In the genomic region with DNA sequence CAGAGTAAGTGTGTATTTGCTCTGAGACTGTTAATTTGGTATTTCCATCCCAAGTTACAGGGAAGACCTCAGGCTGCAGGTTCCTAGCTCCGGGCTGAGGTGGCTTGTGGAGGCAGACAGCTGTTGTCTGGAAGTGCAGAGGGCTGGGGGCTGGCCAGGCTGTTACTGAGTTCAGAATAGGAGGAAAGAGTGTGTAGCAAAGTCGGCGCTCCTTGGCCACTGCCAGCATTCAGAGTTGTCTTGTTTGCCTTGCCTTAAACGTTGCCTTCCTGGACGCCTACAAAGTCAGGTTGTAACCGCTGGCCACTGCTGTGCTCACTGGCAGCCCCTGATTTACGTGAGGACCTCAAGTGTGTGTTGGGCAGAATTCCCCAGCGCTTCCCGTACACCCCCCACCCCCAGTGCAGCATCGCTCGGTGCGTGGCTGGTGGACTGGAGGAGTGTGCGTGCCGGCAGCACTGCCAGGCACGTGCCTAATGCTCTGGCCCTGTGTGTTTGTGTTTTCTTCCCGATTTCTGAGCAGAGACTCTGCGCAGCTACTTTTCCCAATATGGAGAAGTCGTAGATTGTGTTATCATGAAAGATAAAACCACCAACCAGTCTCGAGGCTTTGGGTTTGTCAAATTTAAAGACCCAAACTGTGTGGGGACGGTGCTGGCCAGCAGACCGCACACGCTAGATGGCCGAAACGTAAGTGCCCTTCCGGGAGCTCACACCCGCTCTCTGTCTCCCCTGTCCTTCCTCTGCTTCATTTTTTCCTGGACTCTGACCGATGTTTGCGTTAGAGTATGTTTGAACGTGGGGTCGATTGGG, we compare ENCODE assay signal across 1 cellular context.
TF ChIP-seq lines count a peak whose summit lies in the region.

No MANE protein-coding gene starts in this region.

TF ChIP-seq in HEK293, 187 proteins besides CTCF, POLR2A, EP300 and RAD21 (continued from another document):
- TF ChIP-seq, protein P1, sequence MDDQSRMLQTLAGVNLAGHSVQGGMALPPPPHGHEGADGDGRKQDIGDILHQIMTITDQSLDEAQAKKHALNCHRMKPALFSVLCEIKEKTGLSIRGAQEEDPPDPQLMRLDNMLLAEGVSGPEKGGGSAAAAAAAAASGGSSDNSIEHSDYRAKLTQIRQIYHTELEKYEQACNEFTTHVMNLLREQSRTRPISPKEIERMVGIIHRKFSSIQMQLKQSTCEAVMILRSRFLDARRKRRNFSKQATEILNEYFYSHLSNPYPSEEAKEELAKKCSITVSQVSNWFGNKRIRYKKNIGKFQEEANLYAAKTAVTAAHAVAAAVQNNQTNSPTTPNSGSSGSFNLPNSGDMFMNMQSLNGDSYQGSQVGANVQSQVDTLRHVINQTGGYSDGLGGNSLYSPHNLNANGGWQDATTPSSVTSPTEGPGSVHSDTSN (CRISPR knock-in tag; IDR thresholded peaks at IDR 0.05): no peak
- TF ChIP-seq ZNF394 (tag by site-specific recombination; IDR thresholded peaks at IDR 0.05; ENCODE audit: borderline replicate concordance): no peak
- TF ChIP-seq ZNF621 (tag by site-specific recombination; IDR thresholded peaks at IDR 0.05): no peak
